ENCODE assay signal across 16 cellular contexts in the genomic region with DNA sequence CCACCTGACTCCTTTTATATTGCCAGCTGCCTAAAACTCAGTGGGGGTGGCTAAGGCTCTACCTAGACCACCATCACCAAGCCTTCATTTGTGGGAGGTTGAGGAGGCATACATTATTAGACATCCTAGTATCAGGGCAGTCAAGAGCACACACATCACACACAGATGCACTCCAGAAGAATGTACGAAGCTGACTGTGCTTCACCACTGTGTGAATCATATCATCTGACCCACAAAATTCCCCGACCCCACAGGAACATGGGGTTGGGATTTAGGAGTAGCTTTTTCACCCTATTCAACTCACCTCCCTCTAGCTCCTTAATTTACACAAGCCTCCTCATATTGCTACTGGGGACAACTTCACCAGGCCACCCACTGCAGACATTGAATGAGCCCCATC.
"Had no signal": no experiment of that assay in that cellular context is flagged by ENCODE, and none has a peak within 500 bp of the region (broad histone marks: within the 10 kb centered on the region; RNA-seq: fewer than 3 reads in every experiment).

No MANE protein-coding gene starts in this region.

- ATAC-seq: activated CD4-positive, alpha-beta T cell treated with anti-CD3 and anti-CD28 coated beads for 36 hours; effector memory CD8-positive, alpha-beta T cell; naive thymus-derived CD8-positive, alpha-beta T cell; T-helper 17 cell had no signal

- H3K4me1 Mint-ChIP-seq: activated CD4-positive, alpha-beta memory T cell treated with anti-CD3 and anti-CD28 coated beads, Interleukin-2, amount 10 ng/mL, durations not matched to agents 7 days and 5 days; activated CD4-positive, alpha-beta T cell treated with anti-CD3 and anti-CD28 coated beads for 36 hours; activated naive CD4-positive, alpha-beta T cell treated with anti-CD3 and anti-CD28 coated beads, Interleukin-2, amount 10 ng/mL, durations not matched to agents 7 days and 5 days; naive thymus-derived CD8-positive, alpha-beta T cell; T-helper 17 cell had no signal

- H3K4me1 ChIP-seq: tibial nerve had no signal

- H3K27ac Mint-ChIP-seq: activated CD4-positive, alpha-beta memory T cell treated with anti-CD3 and anti-CD28 coated beads, Interleukin-2, amount 10 ng/mL, durations not matched to agents 7 days and 5 days; activated CD4-positive, alpha-beta T cell treated with anti-CD3 and anti-CD28 coated beads for 36 hours; activated naive CD4-positive, alpha-beta T cell treated with anti-CD3 and anti-CD28 coated beads, Interleukin-2, amount 10 ng/mL, durations not matched to agents 7 days and 5 days; activated T-cell treated with anti-CD3 and anti-CD28 coated beads, Interleukin-2, amount 50 U/mL, for 24 hours; effector memory CD8-positive, alpha-beta T cell; naive thymus-derived CD8-positive, alpha-beta T cell; T-helper 17 cell had no signal

- H3K27ac ChIP-seq: brain microvascular endothelial cell, epithelial cell of prostate, tibial nerve had no signal

- H3K4me3 Mint-ChIP-seq: activated CD4-positive, alpha-beta memory T cell treated with anti-CD3 and anti-CD28 coated beads, Interleukin-2, amount 10 ng/mL, durations not matched to agents 7 days and 5 days; activated CD4-positive, alpha-beta T cell treated with anti-CD3 and anti-CD28 coated beads for 36 hours; activated naive CD4-positive, alpha-beta T cell treated with anti-CD3 and anti-CD28 coated beads, Interleukin-2, amount 10 ng/mL, durations not matched to agents 7 days and 5 days; activated T-cell treated with anti-CD3 and anti-CD28 coated beads, Interleukin-2, amount 50 U/mL, for 24 hours; effector memory CD8-positive, alpha-beta T cell; naive thymus-derived CD8-positive, alpha-beta T cell; T-helper 17 cell had no signal

- DNase-seq: activated CD4-positive, alpha-beta memory T cell treated with anti-CD3 and anti-CD28 coated beads, Interleukin-2, amount 10 ng/mL, durations not matched to agents 7 days and 5 days; activated CD4-positive, alpha-beta T cell treated with anti-CD3 and anti-CD28 coated beads for 36 hours; activated naive CD4-positive, alpha-beta T cell treated with anti-CD3 and anti-CD28 coated beads, Interleukin-2, amount 10 ng/mL, durations not matched to agents 7 days and 5 days; activated T-cell treated with anti-CD3 and anti-CD28 coated beads, Interleukin-2, amount 50 U/mL, for 24 hours; amniotic stem cell; brain microvascular endothelial cell; cerebellar nuclear complex; effector memory CD8-positive, alpha-beta T cell; islet precursor cell; naive thymus-derived CD8-positive, alpha-beta T cell; stimulated activated CD4-positive, alpha-beta T cell treated with anti-CD3 and anti-CD28 coated beads, Interleukin-4, amount 100 ng/mL, for 24 hours; stimulated activated naive CD4-positive, alpha-beta T cell; substantia nigra; T-helper 17 cell had no signal

- H3K27me3 ChIP-seq: brain microvascular endothelial cell, tibial nerve had no signal

- H3K36me3 Mint-ChIP-seq: activated naive CD4-positive, alpha-beta T cell treated with anti-CD3 and anti-CD28 coated beads, Interleukin-2, amount 10 ng/mL, durations not matched to agents 7 days and 5 days had no signal

- H3K27me3 Mint-ChIP-seq: activated naive CD4-positive, alpha-beta T cell treated with anti-CD3 and anti-CD28 coated beads, Interleukin-2, amount 10 ng/mL, durations not matched to agents 7 days and 5 days had no signal

- H3K9me3 Mint-ChIP-seq: activated T-cell treated with anti-CD3 and anti-CD28 coated beads, Interleukin-2, amount 50 U/mL, for 24 hours had no signal
